Comparison of ENCODE assay signal across 1 cellular context in genomic region chr4:109816894-109817293, GRCh38.
TF ChIP-seq lines count a peak whose summit lies in the region.

No MANE protein-coding gene starts in this region.

TF ChIP-seq in A549, 52 proteins besides CTCF, POLR2A, EP300 and RAD21:
- TF ChIP-seq MAZ (IDR thresholded peaks at IDR 0.05; ENCODE audit: borderline replicate concordance, low read depth, low read length) (no peak), SREBF2 (IDR thresholded peaks at IDR 0.05) (no peak), FOSL2 (IDR thresholded peaks at IDR 0.05) (no peak), FOSL2 (CRISPR knock-in tag; IDR thresholded peaks at IDR 0.05) (no peak), REST (IDR thresholded peaks at IDR 0.05) (no peak), HDAC2 (IDR thresholded peaks at IDR 0.05) (no peak), ESRRA (IDR thresholded peaks at IDR 0.05; ENCODE audit: borderline replicate concordance, low read length) (no peak), ZFP36 (IDR thresholded peaks at IDR 0.05; ENCODE audit: borderline replicate concordance, partially characterized antibody) (no peak), HOXA7 (CRISPR knock-in tag; IDR thresholded peaks at IDR 0.05) (no peak), ZNF302 (CRISPR knock-in tag; IDR thresholded peaks at IDR 0.05) (no peak), CHD4 (IDR thresholded peaks at IDR 0.05; ENCODE audit: borderline replicate concordance) (no peak), HOXB13 (CRISPR knock-in tag; IDR thresholded peaks at IDR 0.05; ENCODE audit: low read depth) (no peak), MAFK (IDR thresholded peaks at IDR 0.05; ENCODE audit: partially characterized antibody) (no peak), MAX (IDR thresholded peaks at IDR 0.05) (no peak), RNF2 (IDR thresholded peaks at IDR 0.05; ENCODE audit: borderline replicate concordance, low read depth) (no peak), TFCP2L1 (CRISPR knock-in tag; IDR thresholded peaks at IDR 0.05) (no peak)
